8 cellular contexts compared by ENCODE assay signal in the genomic region with DNA sequence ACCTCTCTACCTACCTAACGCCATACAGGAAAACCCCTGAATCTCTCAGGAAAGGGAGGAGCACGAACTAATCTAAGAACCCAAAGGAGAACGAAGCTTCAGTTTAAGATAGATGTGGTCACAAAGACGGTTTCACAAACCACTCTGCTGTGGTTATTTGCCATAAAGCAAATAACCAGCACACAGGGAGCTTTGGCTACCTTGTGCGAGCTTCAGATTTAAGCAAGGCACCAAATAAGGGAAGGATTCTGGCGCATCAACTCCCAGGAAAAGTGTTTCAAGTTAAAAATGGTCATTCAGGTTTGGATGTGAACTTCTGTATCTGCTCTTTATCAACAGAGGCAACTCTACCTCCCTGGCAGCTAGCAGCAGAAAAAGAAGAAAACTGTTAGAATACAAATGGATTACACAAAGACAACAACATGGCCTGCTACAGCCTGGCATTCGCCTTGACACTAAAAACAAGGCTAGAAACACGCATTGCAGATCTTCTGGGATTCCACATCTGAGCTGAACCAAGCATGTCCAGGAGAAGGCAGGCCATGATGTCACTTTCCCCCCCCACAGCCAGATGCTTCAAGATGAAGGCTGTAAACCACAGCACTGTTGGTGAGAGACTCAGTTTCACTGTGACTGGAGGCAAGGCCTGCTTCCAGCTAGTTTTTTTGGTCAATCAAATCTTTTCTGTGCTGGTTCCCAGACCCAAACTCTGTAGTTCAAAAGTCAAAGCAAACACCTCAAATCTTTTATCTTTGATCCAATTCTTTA. TPM values are rescaled to one million over a fixed set of nuclear protein-coding genes. Genes with fewer than 3 reads are reported as not detected.
DNase-seq lines count a peak whose midpoint lies in the region; ATAC-seq and TF ChIP-seq lines count a peak whose summit lies in the region.

No MANE protein-coding gene starts in this region.

- H3K36me3 ChIP-seq in tibial nerve: peaks cover 0 to 5% (median 0%) of the 10 kb centered on the region in 3 donors

- 86 to 88% methylated on average over 8 of the region's 8 CpGs for WGBS in tibial nerve, 2 donors

- TF ChIP-seq POLR2A in tibial nerve (IDR thresholded peaks at IDR 0.05): no peak

- peak; percentile 48 to 53 for DNase-seq in activated CD4-positive, alpha-beta T cell treated with anti-CD3 and anti-CD28 coated beads, Interleukin-2, amount 50 U/mL, for 4 hours
- DNase-seq in globus pallidus (ENCODE audit: low spot score) (peak; percentile 26), Kasumi-1 (lab: John Stamatoyannopoulos, UW) (no peak), HT-29 (ENCODE audit: low spot score) (no peak), tibial nerve (ENCODE audit: low spot score in 2 of 2) (no peak)
- DNase-seq in stimulated activated naive CD4-positive, alpha-beta T cell (lab: John Stamatoyannopoulos, UW): peak; percentile 12 to 62 (median 35)

- no peak for TF ChIP-seq CTCF in tibial nerve (IDR thresholded peaks at IDR 0.05)

- TF ChIP-seq EP300 in tibial nerve (IDR thresholded peaks at IDR 0.05): no peak

- peak overlapping the region in 1 of 4 donors; percentile 61 for H3K27ac ChIP-seq in tibial nerve

- ATAC-seq in GM18502 (IDR thresholded peaks at IDR 0.05; ENCODE audit: poor library complexity, unreplicated experiment) (peak; percentile 70), HG03039 (IDR thresholded peaks at IDR 0.05; ENCODE audit: unreplicated experiment) (peak; percentile 56)

- no peaks in the 10 kb centered on the region for H3K27me3 ChIP-seq in tibial nerve

- peaks cover 0 to 27% (median 6%) of the 10 kb centered on the region in 4 donors for H3K4me1 ChIP-seq in tibial nerve

- no peaks in the 10 kb centered on the region for H3K9me3 ChIP-seq in tibial nerve

- H3K4me3 ChIP-seq in tibial nerve: no peak overlapping the region

RNA-seq across cellular contexts. Expression of a gene that starts 43.6 kb away (rescaled TPM):
- 14.9 and 17.5 TPM in 2 replicates for total RNA-seq in HT-29 (2014; rRNA removed; shearing (Covaris generic))
- total RNA-seq in tibial nerve: 10 to 100 TPM; 29.5 to 86.5 (median 40.1) TPM

RNA-seq across cellular contexts. Expression of a gene that starts 43.8 kb away (rescaled TPM):
- total RNA-seq in HT-29 (2014; rRNA removed; shearing (Covaris generic)): 1.2 and 5.8 TPM in 2 replicates
- 10 to 100 TPM in 1 of 4 donors, 1 to 10 TPM in 3; 6.3 to 13.8 (median 7.9) TPM for total RNA-seq in tibial nerve

Comparison
In these comparisons a context has a peak if more than half of its experiments do, and no peak if none do; other contexts are left out.
1. DNase-seq: peak in activated CD4-positive, alpha-beta T cell treated with anti-CD3 and anti-CD28 coated beads, Interleukin-2, amount 50 U/mL, for 4 hours (2 of 2), globus pallidus (single experiment) and stimulated activated naive CD4-positive, alpha-beta T cell (6 of 6); none in Kasumi-1 (0 of 2), HT-29 (single experiment) and tibial nerve (0 of 2).